In the genomic region with DNA sequence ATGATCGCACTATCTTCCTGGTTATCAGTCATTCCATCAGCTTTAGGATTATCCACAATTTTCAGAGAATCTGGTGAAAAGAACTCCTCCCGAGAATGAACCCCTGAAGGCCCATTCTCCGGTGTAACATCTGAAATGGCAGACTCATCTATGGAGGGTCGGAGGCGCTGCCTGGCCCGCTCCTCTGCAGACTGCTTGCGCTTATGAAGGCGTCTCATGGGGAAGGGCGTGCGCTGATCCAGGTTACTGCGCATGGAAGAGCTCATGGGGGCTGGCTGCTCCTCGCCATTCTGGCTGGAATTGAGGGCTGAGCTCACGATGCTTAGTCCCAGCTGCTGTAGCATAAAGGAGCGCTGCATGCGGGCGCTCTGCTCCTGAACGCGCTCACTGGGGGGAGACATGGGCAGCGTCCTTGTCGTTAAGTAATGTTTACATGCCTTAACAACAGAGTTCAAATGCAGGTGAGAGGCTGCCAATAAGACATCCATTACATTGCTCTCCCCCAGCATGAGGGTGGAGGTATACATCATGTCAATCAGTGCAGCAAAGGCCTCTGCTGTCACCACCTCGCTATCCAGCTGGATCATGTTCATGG, we compare ENCODE assay signal across 19 cellular contexts. TPM values are rescaled to one million over a fixed set of nuclear protein-coding genes. Genes with fewer than 3 reads are reported as not detected.
DNase-seq lines count a peak whose midpoint lies in the region; ATAC-seq and TF ChIP-seq lines count a peak whose summit lies in the region.
"Had no signal": no experiment of that assay in that cellular context is flagged by ENCODE, and none has a peak within 500 bp of the region (broad histone marks: within the 10 kb centered on the region; RNA-seq: fewer than 3 reads in every experiment).

No MANE protein-coding gene starts in this region.

- no peak overlapping the region for H3K4me3 ChIP-seq in aorta (ENCODE audit: low read length in 2 of 2)

- no peak overlapping the region for H3K4me3 Mint-ChIP-seq in activated naive CD8-positive, alpha-beta T cell
- H3K4me3 Mint-ChIP-seq in activated naive CD8-positive, alpha-beta T cell treated with anti-CD3 and anti-CD28 coated beads for 36 hours = no peak overlapping the region
- H3K4me3 Mint-ChIP-seq in T-helper 17 cell (no peak overlapping the region), nephron progenitor cell (no peak overlapping the region)
- H3K4me3 Mint-ChIP-seq in stimulated activated naive B cell treated with anti-CD40 and anti-IgM and Interleukin-4, amounts not matched to agents 10 μg/mL and 1 μg/mL and 100 μg/mL, for 72 hours = no peak overlapping the region
- H3K4me3 Mint-ChIP-seq: CD14-positive monocyte had no signal

- peaks cover 9% of the 10 kb centered on the region for H3K4me1 Mint-ChIP-seq in activated naive CD8-positive, alpha-beta T cell (ENCODE audit: low read depth)
- H3K4me1 Mint-ChIP-seq in activated naive CD8-positive, alpha-beta T cell treated with anti-CD3 and anti-CD28 coated beads for 36 hours = peaks cover 6% of the 10 kb centered on the region
- H3K4me1 Mint-ChIP-seq in T-helper 17 cell = peaks cover 18% of the 10 kb centered on the region
- H3K4me1 Mint-ChIP-seq in nephron progenitor cell = peaks cover 10% of the 10 kb centered on the region
- H3K4me1 Mint-ChIP-seq in stimulated activated naive B cell treated with anti-CD40 and anti-IgM and Interleukin-4, amounts not matched to agents 10 μg/mL and 1 μg/mL and 100 μg/mL, for 72 hours = peaks cover 13 to 14% of the 10 kb centered on the region in 2 donors
- H3K4me1 Mint-ChIP-seq: CD14-positive monocyte had no signal

- H3K9me3 ChIP-seq in T-helper 17 cell (ENCODE audit: control insufficient read depth, low read length, poor library complexity, severe bottlenecking) = no peaks in the 10 kb centered on the region
- H3K9me3 ChIP-seq in aorta (ENCODE audit: control insufficient read depth, low read length) = no peaks in the 10 kb centered on the region

- no peaks in the 10 kb centered on the region for H3K9me3 Mint-ChIP-seq in activated naive CD8-positive, alpha-beta T cell (ENCODE audit: low read depth)
- no peaks in the 10 kb centered on the region for H3K9me3 Mint-ChIP-seq in activated naive CD8-positive, alpha-beta T cell treated with anti-CD3 and anti-CD28 coated beads for 36 hours
- no peaks in the 10 kb centered on the region for H3K9me3 Mint-ChIP-seq in nephron progenitor cell
- no peaks in the 10 kb centered on the region for H3K9me3 Mint-ChIP-seq in stimulated activated naive B cell treated with anti-CD40 and anti-IgM and Interleukin-4, amounts not matched to agents 10 μg/mL and 1 μg/mL and 100 μg/mL, for 72 hours

- intact Hi-C loops in aorta (cut with DNase I) = no loop called here

- H3K36me3 ChIP-seq in aorta (ENCODE audit: control insufficient read depth in 1 of 2, insufficient read depth in 2 of 2, low read length in 1 of 2) = peaks cover 9 to 20% of the 10 kb centered on the region in 2 donors

- peak overlapping the region; percentile 54 for H3K27ac Mint-ChIP-seq in activated naive CD8-positive, alpha-beta T cell
- no peak overlapping the region for H3K27ac Mint-ChIP-seq in activated naive CD8-positive, alpha-beta T cell treated with anti-CD3 and anti-CD28 coated beads for 36 hours
- H3K27ac Mint-ChIP-seq in T-helper 17 cell (peak overlapping the region; percentile 27), nephron progenitor cell (peak overlapping the region; percentile 79)
- H3K27ac Mint-ChIP-seq in stimulated activated naive B cell treated with anti-CD40 and anti-IgM and Interleukin-4, amounts not matched to agents 10 μg/mL and 1 μg/mL and 100 μg/mL, for 72 hours = peak overlapping the region; percentile 77

- ATAC-seq in T-helper 17 cell = no peak
- ATAC-seq in stimulated activated naive B cell treated with anti-CD40 and anti-IgM and Interleukin-4, amounts not matched to agents 10 μg/mL and 1 μg/mL and 100 μg/mL, for 72 hours (replicated peaks) = no peak
- ATAC-seq in aorta (ENCODE audit: low FRiP score) = no peak

- H3K27me3 Mint-ChIP-seq in activated naive CD8-positive, alpha-beta T cell = no peaks in the 10 kb centered on the region
- H3K27me3 Mint-ChIP-seq in activated naive CD8-positive, alpha-beta T cell treated with anti-CD3 and anti-CD28 coated beads for 36 hours = no peaks in the 10 kb centered on the region
- H3K27me3 Mint-ChIP-seq in T-helper 17 cell = no peaks in the 10 kb centered on the region
- no peaks in the 10 kb centered on the region for H3K27me3 Mint-ChIP-seq in nephron progenitor cell (ENCODE audit: low read depth, poor library complexity)
- H3K27me3 Mint-ChIP-seq in stimulated activated naive B cell treated with anti-CD40 and anti-IgM and Interleukin-4, amounts not matched to agents 10 μg/mL and 1 μg/mL and 100 μg/mL, for 72 hours = no peaks in the 10 kb centered on the region

- H3K36me3 Mint-ChIP-seq in activated naive CD8-positive, alpha-beta T cell = peaks cover 4% of the 10 kb centered on the region
- H3K36me3 Mint-ChIP-seq in activated naive CD8-positive, alpha-beta T cell treated with anti-CD3 and anti-CD28 coated beads for 36 hours = peaks cover 24% of the 10 kb centered on the region
- H3K36me3 Mint-ChIP-seq in T-helper 17 cell (ENCODE audit: low read depth) (peaks cover 4% of the 10 kb centered on the region), nephron progenitor cell (ENCODE audit: low read depth) (peaks cover 60% of the 10 kb centered on the region)
- peaks cover 24 to 60% of the 10 kb centered on the region in 2 donors for H3K36me3 Mint-ChIP-seq in stimulated activated naive B cell treated with anti-CD40 and anti-IgM and Interleukin-4, amounts not matched to agents 10 μg/mL and 1 μg/mL and 100 μg/mL, for 72 hours

- WGBS in aorta, 2 donors = 92 to 93% methylated on average over 21 of the region's 21 CpGs

- H3K27ac ChIP-seq in aorta (ENCODE audit: low read depth in 1 of 2, low read length in 2 of 2) = no peak overlapping the region

- no peaks in the 10 kb centered on the region for H3K4me1 ChIP-seq in aorta (ENCODE audit: control insufficient read depth in 1 of 2, insufficient read depth in 2 of 2, low read length in 2 of 2)

- no peak for TF ChIP-seq CTCF in nephron progenitor cell (IDR thresholded peaks at IDR 0.05)

- no peak for DNase-seq in activated naive CD8-positive, alpha-beta T cell treated with anti-CD3 and anti-CD28 coated beads for 36 hours
- DNase-seq in T-helper 17 cell = no peak
- no peak for DNase-seq in nephron progenitor cell
- DNase-seq in stimulated activated naive B cell treated with anti-CD40 and anti-IgM and Interleukin-4, amounts not matched to agents 10 μg/mL and 1 μg/mL and 100 μg/mL, for 72 hours = no peak
- no peak for DNase-seq in SW480 (ENCODE audit: low spot score)
- DNase-seq in aorta = no peak
- no peak for DNase-seq in inferior parietal cortex (ENCODE audit: extremely low spot score)
- DNase-seq: EL, GF-D8, IMR-90, NCI-H1694 treated with DMSO at 0.1 percent for 48 hours, NCI-H2081 treated with DMSO at 0.1 percent for 48 hours, NCI-H2171 treated with DMSO at 0.1 percent for 48 hours, NCI-H526 treated with DMSO at 0.1 percent for 48 hours, OCI-M1, RPMI8226, SHP77 treated with DMSO at 0.1 percent for 48 hours had no signal

- H3K27me3 ChIP-seq in aorta (ENCODE audit: control insufficient read depth in 1 of 2, insufficient read depth in 2 of 2, low read length in 1 of 2) = no peaks in the 10 kb centered on the region

RNA-seq across cellular contexts. Expression of a gene that starts 19.4 kb away (rescaled TPM):
- 10 to 100 TPM; 79.5 to 82.0 TPM for total RNA-seq in activated naive CD8-positive, alpha-beta T cell treated with anti-CD3 and anti-CD28 coated beads for 36 hours
- total RNA-seq in T-helper 17 cell (10 to 100 TPM; 28.9 to 29.5 TPM), aorta (10 to 100 TPM; 59.4 to 75.3 TPM)
- polyA plus RNA-seq in aorta = 10 to 100 TPM; 72.9 to 99.7 TPM

RNA-seq across cellular contexts. Expression of a gene that starts 23.4 kb away (rescaled TPM):
- total RNA-seq in activated naive CD8-positive, alpha-beta T cell treated with anti-CD3 and anti-CD28 coated beads for 36 hours = 1 to 10 TPM; 7.0 to 7.6 TPM
- total RNA-seq in T-helper 17 cell (10 to 100 TPM; 13.9 to 16.5 TPM), aorta (10 to 100 TPM; 10.7 to 11.4 TPM)
- 1 to 10 TPM; 2.4 to 8.0 TPM for polyA plus RNA-seq in aorta

RNA-seq across cellular contexts. Expression of a gene that starts 43.9 kb away (rescaled TPM):
- total RNA-seq in activated naive CD8-positive, alpha-beta T cell treated with anti-CD3 and anti-CD28 coated beads for 36 hours = 10 to 100 TPM; 78.7 to 79.8 TPM
- total RNA-seq in T-helper 17 cell (10 to 100 TPM; 28.6 to 38.3 TPM), aorta (10 to 100 TPM; 16.7 to 23.8 TPM)
- 10 to 100 TPM; 15.1 to 25.7 TPM for polyA plus RNA-seq in aorta
